Comparison of ENCODE assay signal across 15 cellular contexts in genomic region chr20:18663932-18664331, GRCh38.
A peak's percentile ranks its signal among the peaks of the same experiment; 100 is the strongest.
DNase-seq lines count a peak whose midpoint lies in the region; ATAC-seq and TF ChIP-seq lines count a peak whose summit lies in the region.
"Had no signal": no experiment of that assay in that cellular context is flagged by ENCODE, and none has a peak within 500 bp of the region (broad histone marks: within the 10 kb centered on the region; RNA-seq: fewer than 3 reads in every experiment).

No MANE protein-coding gene starts in this region.

- H4K20me1 ChIP-seq in mammary epithelial cell (ENCODE audit: insufficient read depth, low read length), result no peaks in the 10 kb centered on the region

- no peak overlapping the region for H3K27ac ChIP-seq in mammary epithelial cell (ENCODE audit: insufficient read depth, low read depth, low read length)
- no peak overlapping the region for H3K27ac ChIP-seq in breast epithelium
- H3K27ac ChIP-seq in spleen, result no peak overlapping the region
- H3K27ac ChIP-seq: C4-2B had no signal

- CTCF ChIA-PET in mammary epithelial cell (lab: Charles Lee; ENCODE audit: low non-redundant PET), result no interaction called here

- WGBS in mammary epithelial cell (ENCODE audit: low coverage, missing lambda C conversion rate), result 71% methylated on average over 2 of the region's 2 CpGs
- WGBS in spleen, 5 donors, result 86 to 94% (median 88%) methylated on average over 2 of the region's 2 CpGs

- no peaks in the 10 kb centered on the region for H3K79me2 ChIP-seq in mammary epithelial cell (ENCODE audit: insufficient read depth, low read length)

- no peak overlapping the region for H3K4me2 ChIP-seq in mammary epithelial cell (ENCODE audit: insufficient read depth, low read depth, low read length)

- ATAC-seq in HG03457 (IDR thresholded peaks at IDR 0.05; ENCODE audit: unreplicated experiment), result no peak

- H3K36me3 ChIP-seq in mammary epithelial cell (ENCODE audit: insufficient read depth, low read length) (no peaks in the 10 kb centered on the region), breast epithelium (no peaks in the 10 kb centered on the region), spleen (peaks cover 0 to 9% (median 0%) of the 10 kb centered on the region in 6 donors)
- H3K36me3 ChIP-seq: HAP-1 had no signal

- H3K9ac ChIP-seq in mammary epithelial cell (ENCODE audit: insufficient read depth, low read length), result no peak overlapping the region

- in situ Hi-C loops in mammary epithelial cell (cut with MboI; ENCODE audit: low sequenced_read_pairs in 2 of 2), result no loop called here

- no peaks in the 10 kb centered on the region for H3K4me1 ChIP-seq in mammary epithelial cell (ENCODE audit: insufficient read depth, low read length)
- no peaks in the 10 kb centered on the region for H3K4me1 ChIP-seq in breast epithelium
- H3K4me1 ChIP-seq in spleen, result no peaks in the 10 kb centered on the region
- H3K4me1 ChIP-seq: HAP-1 had no signal

- H3K4me3 ChIP-seq in mammary epithelial cell (replicated peaks in 1 of 3; ENCODE audit: insufficient read depth in 1 of 3, low read depth in 2 of 3, low read length in 3 of 3) (no peak overlapping the region), breast epithelium (no peak overlapping the region), foreskin fibroblast (ENCODE audit: low read depth in 1 of 2, low read length in 2 of 2) (no peak overlapping the region), spleen (no peak overlapping the region)
- H3K4me3 ChIP-seq: HAP-1 had no signal

- dilution Hi-C loops in mammary epithelial cell (cut with HindIII; ENCODE audit: low sequenced_read_pairs), result no loop called here

- BruUV-seq in mammary epithelial cell (replicated peaks; lab: Mats Ljungman, UMichigan), result no TSS peak

- TF ChIP-seq CTCF in mammary epithelial cell (conservative IDR thresholded peaks at IDR 0.05 in 1 of 2, IDR thresholded peaks at IDR 0.05 in 1 of 2; ENCODE audit: extremely low read depth in 1 of 2, insufficient read depth in 1 of 2, low read depth in 1 of 2, low read length in 2 of 2), result no peak
- no peak for TF ChIP-seq CTCF in breast epithelium (IDR thresholded peaks at IDR 0.05)
- TF ChIP-seq CTCF in foreskin fibroblast (IDR thresholded peaks at IDR 0.05; ENCODE audit: low read depth, low read length), result no peak
- TF ChIP-seq CTCF in spleen (IDR thresholded peaks at IDR 0.05 in 8 of 11, conservative IDR thresholded peaks at IDR 0.05 in 3 of 11), result no peak

- H3K9me3 ChIP-seq in mammary epithelial cell (replicated peaks; ENCODE audit: insufficient read depth, low read length) (no peaks in the 10 kb centered on the region), breast epithelium (no peaks in the 10 kb centered on the region), spleen (no peaks in the 10 kb centered on the region)
- H3K9me3 ChIP-seq: HAP-1 had no signal

- H3K27me3 ChIP-seq in mammary epithelial cell (ENCODE audit: insufficient read depth, low read length), result no peaks in the 10 kb centered on the region
- H3K27me3 ChIP-seq in breast epithelium, result no peaks in the 10 kb centered on the region
- H3K27me3 ChIP-seq in spleen (replicated peaks in 1 of 7), result no peaks in the 10 kb centered on the region

- no peak overlapping the region for H2AFZ ChIP-seq in mammary epithelial cell (ENCODE audit: low read depth, low read length)

- peak; percentile 2 for DNase-seq in mammary epithelial cell
- DNase-seq in breast epithelium (ENCODE audit: low spot score in 2 of 2), result no peak
- DNase-seq in astrocyte of the hippocampus (ENCODE audit: low read depth, low spot score), result peak; percentile 28
- DNase-seq in foreskin fibroblast, result peak; percentile 16 to 46
- peak; percentile 10 for DNase-seq in stromal cell of bone marrow (ENCODE audit: low read depth)
- DNase-seq in NCI-H2227 treated with DMSO at 0.1 percent for 48 hours (lab: John Stamatoyannopoulos, UW), result no peak
- no peak for DNase-seq in spleen
- DNase-seq: 8988T, DMS53, NCI-H1694, NCI-H82, SHP77 treated with DMSO at 0.1 percent for 48 hours had no signal

- TF ChIP-seq POLR2A in breast epithelium (IDR thresholded peaks at IDR 0.05) (no peak), spleen (IDR thresholded peaks at IDR 0.05) (no peak)

- intact Hi-C loops in mammary epithelial cell (cut with micrococcal nuclease), result no loop called here
- intact Hi-C loops in breast epithelium (cut with DNase I; ENCODE audit: low total_unique reads), result no loop called here
- intact Hi-C loops in spleen (cut with DNase I; ENCODE audit: low total_unique reads), result no loop called here

Comparison
In these comparisons a context has a peak if more than half of its experiments do, and no peak if none do; other contexts are left out.
1. DNase-seq: peak in mammary epithelial cell (single experiment), astrocyte of the hippocampus (single experiment), foreskin fibroblast (2 of 2) and stromal cell of bone marrow (single experiment); none in breast epithelium (0 of 2), NCI-H2227 treated with DMSO at 0.1 percent for 48 hours (single experiment) and spleen (single experiment).